1 cellular context compared by ENCODE assay signal in genomic region chr13:29255567-29255966, GRCh38.
TF ChIP-seq lines count a peak whose summit lies in the region.

No MANE protein-coding gene starts in this region.

TF ChIP-seq in HepG2, 621 proteins besides CTCF, POLR2A, EP300 and RAD21 (continued from another document):
- TF ChIP-seq ZNF18 (CRISPR knock-in tag; IDR thresholded peaks at IDR 0.05; ENCODE audit: insufficient replicate concordance) = no peak
- TF ChIP-seq SMAD3 (CRISPR knock-in tag; IDR thresholded peaks at IDR 0.05) = no peak
- TF ChIP-seq REST (IDR thresholded peaks at IDR 0.05; ENCODE audit: borderline replicate concordance in 1 of 2, low read depth in 1 of 2, low read length in 2 of 2) = no peak
- TF ChIP-seq ONECUT2 (CRISPR knock-in tag; IDR thresholded peaks at IDR 0.05) = no peak
- no peak for TF ChIP-seq ZNF629 (CRISPR knock-in tag; conservative IDR thresholded peaks at IDR 0.05)
- TF ChIP-seq CBX1 (IDR thresholded peaks at IDR 0.05; ENCODE audit: low read depth) = no peak
- TF ChIP-seq PBX2 (CRISPR knock-in tag; IDR thresholded peaks at IDR 0.05) = no peak
- TF ChIP-seq SRF (IDR thresholded peaks at IDR 0.05; ENCODE audit: low read depth, low read length) = no peak
- TF ChIP-seq CCDC6 (CRISPR knock-in tag; IDR thresholded peaks at IDR 0.05) = no peak
- TF ChIP-seq ZNF800 (CRISPR knock-in tag; IDR thresholded peaks at IDR 0.05) = no peak
- no peak for TF ChIP-seq JUN (CRISPR knock-in tag; IDR thresholded peaks at IDR 0.05)
- no peak for TF ChIP-seq ZNF354B (CRISPR knock-in tag; IDR thresholded peaks at IDR 0.05)
- TF ChIP-seq HNF4G (IDR thresholded peaks at IDR 0.05; ENCODE audit: borderline replicate concordance, low read depth, low read length) = no peak
- no peak for TF ChIP-seq HNF4G (CRISPR knock-in tag; IDR thresholded peaks at IDR 0.05; ENCODE audit: borderline replicate concordance, low read depth)
- TF ChIP-seq ZNF432 (CRISPR knock-in tag; IDR thresholded peaks at IDR 0.05; ENCODE audit: borderline replicate concordance) = no peak
- TF ChIP-seq NCOA1 (CRISPR knock-in tag; IDR thresholded peaks at IDR 0.05) = no peak
- TF ChIP-seq ZNF773 (CRISPR knock-in tag; IDR thresholded peaks at IDR 0.05; ENCODE audit: borderline replicate concordance) = no peak
TF ChIP-seq in HepG2: peak in this region for 0.
